In the genomic region with DNA sequence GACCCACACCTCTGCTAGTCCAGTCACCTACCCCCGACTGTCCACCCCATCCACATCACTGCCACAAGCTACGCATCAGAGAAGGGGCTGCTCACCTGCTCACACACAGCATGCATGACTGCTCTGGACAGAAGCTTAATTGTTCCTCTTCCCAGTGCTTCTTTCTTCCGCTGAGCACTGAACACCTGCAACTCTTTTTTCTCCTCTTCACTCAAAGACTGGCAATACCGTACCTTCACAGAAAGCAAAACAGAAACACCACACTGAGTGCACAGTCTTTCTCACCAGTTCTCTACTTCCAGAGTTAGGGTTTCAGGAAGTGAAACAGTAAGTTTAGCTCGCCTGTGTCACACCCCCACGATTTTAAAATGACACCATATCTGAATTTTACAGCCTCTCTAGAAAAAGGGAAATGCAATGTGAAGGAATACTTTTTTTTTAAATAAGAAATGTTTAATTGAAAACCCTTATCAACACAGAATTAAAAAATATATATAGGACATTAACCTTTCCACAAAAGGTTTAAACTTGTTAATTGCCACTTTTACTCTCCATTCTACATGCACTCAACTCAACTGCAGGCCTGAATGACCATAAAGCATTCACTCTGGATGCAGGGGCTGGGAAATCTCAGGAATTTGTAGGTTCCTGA, we compare ENCODE assay signal across 8 cellular contexts.
DNase-seq lines count a peak whose midpoint lies in the region; ATAC-seq and TF ChIP-seq lines count a peak whose summit lies in the region.

No MANE protein-coding gene starts in this region.

- ATAC-seq in GM19438 (IDR thresholded peaks at IDR 0.05; ENCODE audit: low read depth, unreplicated experiment) (peak; percentile 97), HG03378 (IDR thresholded peaks at IDR 0.05; ENCODE audit: unreplicated experiment) (peak; percentile 96)
- peak; percentile 75 to 81 for ATAC-seq in activated T-cell treated with anti-CD3 and anti-CD28 coated beads, Interleukin-2, amount 50 U/mL, for 72 hours (replicated peaks in 1 of 2)

- no peaks in the 10 kb centered on the region for H3K36me3 Mint-ChIP-seq in activated T-cell treated with anti-CD3 and anti-CD28 coated beads, Interleukin-2, amount 50 U/mL, for 72 hours (ENCODE audit: insufficient read depth in 2 of 2)
- H3K36me3 Mint-ChIP-seq in Calu3 (ENCODE audit: insufficient read depth, unreplicated experiment), result peaks cover 20% of the 10 kb centered on the region

- DNase-seq in GM12864 (ENCODE audit: low read depth), result peak; percentile 94
- no peak for DNase-seq in activated T-cell treated with anti-CD3 and anti-CD28 coated beads, Interleukin-2, amount 50 U/mL, for 72 hours
- no peak for DNase-seq in activated effector memory CD4-positive, alpha-beta T cell treated with Interleukin-2 at 50 U/mL for 16 hours
- no peak for DNase-seq in Calu3
- no peak for DNase-seq in NCI-H2029 (lab: John Stamatoyannopoulos, UW)
- DNase-seq in DMS114 treated with DMSO at 0.1 percent for 48 hours (lab: John Stamatoyannopoulos, UW; ENCODE audit: unreplicated experiment), result no peak

- intact Hi-C loops in Calu3 (cut with micrococcal nuclease; ENCODE audit: unreplicated experiment), result no loop called here

- peak overlapping the region; percentile 64 to 72 for H3K4me3 Mint-ChIP-seq in activated T-cell treated with anti-CD3 and anti-CD28 coated beads, Interleukin-2, amount 50 U/mL, for 72 hours
- H3K4me3 Mint-ChIP-seq in Calu3 (ENCODE audit: low read depth, unreplicated experiment), result no peak overlapping the region

- H3K4me1 Mint-ChIP-seq in activated T-cell treated with anti-CD3 and anti-CD28 coated beads, Interleukin-2, amount 50 U/mL, for 72 hours (ENCODE audit: low read depth), result peaks cover 21% of the 10 kb centered on the region
- peaks cover 16% of the 10 kb centered on the region for H3K4me1 Mint-ChIP-seq in Calu3 (ENCODE audit: low read depth, unreplicated experiment)

- CTCF ChIA-PET in Calu3 (lab: Charles Lee), result no interaction called here

- H3K9me3 Mint-ChIP-seq in activated T-cell treated with anti-CD3 and anti-CD28 coated beads, Interleukin-2, amount 50 U/mL, for 72 hours, result no peaks in the 10 kb centered on the region
- H3K9me3 Mint-ChIP-seq in Calu3 (ENCODE audit: low read depth, unreplicated experiment), result no peaks in the 10 kb centered on the region

- no TSS peak for BruUV-seq in Calu3 (replicated peaks; lab: Mats Ljungman, UMichigan)

- peak overlapping the region; percentile 42 for H3K4me3 ChIP-seq in GM12864 (ENCODE audit: low read depth, low read length)

- peaks cover 32% of the 10 kb centered on the region for H3K27me3 Mint-ChIP-seq in activated T-cell treated with anti-CD3 and anti-CD28 coated beads, Interleukin-2, amount 50 U/mL, for 72 hours (ENCODE audit: low read depth)
- H3K27me3 Mint-ChIP-seq in Calu3 (ENCODE audit: unreplicated experiment), result no peaks in the 10 kb centered on the region

- no peak overlapping the region for H3K27ac Mint-ChIP-seq in activated T-cell treated with anti-CD3 and anti-CD28 coated beads, Interleukin-2, amount 50 U/mL, for 72 hours
- no peak overlapping the region for H3K27ac Mint-ChIP-seq in Calu3 (ENCODE audit: unreplicated experiment)

- TF ChIP-seq CTCF in GM12864 (IDR thresholded peaks at IDR 0.05; ENCODE audit: low read depth, low read length, missing control alignments), result no peak
- no peak for TF ChIP-seq CTCF in Calu3 (IDR thresholded peaks at IDR 0.05; ENCODE audit: unreplicated experiment)
